1 cellular context compared by ENCODE assay signal in the genomic region with DNA sequence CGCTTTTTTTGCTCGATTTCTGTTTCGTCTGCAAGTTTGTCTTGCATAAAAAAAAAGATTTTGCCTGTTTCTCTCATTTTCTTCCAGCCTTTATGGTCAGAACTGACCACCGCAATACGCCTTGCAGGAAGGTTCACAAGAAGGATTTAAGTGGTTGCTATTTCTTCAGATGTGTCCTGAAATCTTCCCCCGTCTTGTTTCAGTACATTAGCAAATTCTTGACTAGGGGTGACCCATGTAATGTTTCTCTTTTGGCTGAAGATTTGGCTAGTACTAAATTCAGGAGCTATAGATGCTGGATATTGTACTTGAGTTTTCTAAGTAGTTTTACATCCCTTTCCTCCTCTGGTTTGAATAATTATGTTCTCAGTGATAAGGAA.
TF ChIP-seq lines count a peak whose summit lies in the region.

No MANE protein-coding gene starts in this region.

TF ChIP-seq in GM12878, 131 proteins besides CTCF, POLR2A, EP300 and RAD21 (continued from another document):
- TF ChIP-seq, protein P1, sequence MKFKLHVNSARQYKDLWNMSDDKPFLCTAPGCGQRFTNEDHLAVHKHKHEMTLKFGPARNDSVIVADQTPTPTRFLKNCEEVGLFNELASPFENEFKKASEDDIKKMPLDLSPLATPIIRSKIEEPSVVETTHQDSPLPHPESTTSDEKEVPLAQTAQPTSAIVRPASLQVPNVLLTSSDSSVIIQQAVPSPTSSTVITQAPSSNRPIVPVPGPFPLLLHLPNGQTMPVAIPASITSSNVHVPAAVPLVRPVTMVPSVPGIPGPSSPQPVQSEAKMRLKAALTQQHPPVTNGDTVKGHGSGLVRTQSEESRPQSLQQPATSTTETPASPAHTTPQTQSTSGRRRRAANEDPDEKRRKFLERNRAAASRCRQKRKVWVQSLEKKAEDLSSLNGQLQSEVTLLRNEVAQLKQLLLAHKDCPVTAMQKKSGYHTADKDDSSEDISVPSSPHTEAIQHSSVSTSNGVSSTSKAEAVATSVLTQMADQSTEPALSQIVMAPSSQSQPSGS (IDR thresholded peaks at IDR 0.05; ENCODE audit: low read length): no peak
- TF ChIP-seq SMC3 (IDR thresholded peaks at IDR 0.05; ENCODE audit: borderline replicate concordance, low read length): no peak
- TF ChIP-seq ZNF207 (IDR thresholded peaks at IDR 0.05; ENCODE audit: borderline replicate concordance): no peak
- no peak for TF ChIP-seq SMARCA5 (IDR thresholded peaks at IDR 0.05)
- TF ChIP-seq IRF4 (IDR thresholded peaks at IDR 0.05; ENCODE audit: low read depth, low read length): no peak
- no peak for TF ChIP-seq HDGF (IDR thresholded peaks at IDR 0.05)
- no peak for TF ChIP-seq PAX5 (IDR thresholded peaks at IDR 0.05; ENCODE audit: borderline replicate concordance, low read depth, low read length)
- no peak for TF ChIP-seq TBL1XR1 (IDR thresholded peaks at IDR 0.05; ENCODE audit: low read depth, low read length)
- TF ChIP-seq, protein P2, sequence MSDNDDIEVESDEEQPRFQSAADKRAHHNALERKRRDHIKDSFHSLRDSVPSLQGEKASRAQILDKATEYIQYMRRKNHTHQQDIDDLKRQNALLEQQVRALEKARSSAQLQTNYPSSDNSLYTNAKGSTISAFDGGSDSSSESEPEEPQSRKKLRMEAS (IDR thresholded peaks at IDR 0.05; ENCODE audit: low read depth, low read length): no peak
- TF ChIP-seq, protein P3, sequence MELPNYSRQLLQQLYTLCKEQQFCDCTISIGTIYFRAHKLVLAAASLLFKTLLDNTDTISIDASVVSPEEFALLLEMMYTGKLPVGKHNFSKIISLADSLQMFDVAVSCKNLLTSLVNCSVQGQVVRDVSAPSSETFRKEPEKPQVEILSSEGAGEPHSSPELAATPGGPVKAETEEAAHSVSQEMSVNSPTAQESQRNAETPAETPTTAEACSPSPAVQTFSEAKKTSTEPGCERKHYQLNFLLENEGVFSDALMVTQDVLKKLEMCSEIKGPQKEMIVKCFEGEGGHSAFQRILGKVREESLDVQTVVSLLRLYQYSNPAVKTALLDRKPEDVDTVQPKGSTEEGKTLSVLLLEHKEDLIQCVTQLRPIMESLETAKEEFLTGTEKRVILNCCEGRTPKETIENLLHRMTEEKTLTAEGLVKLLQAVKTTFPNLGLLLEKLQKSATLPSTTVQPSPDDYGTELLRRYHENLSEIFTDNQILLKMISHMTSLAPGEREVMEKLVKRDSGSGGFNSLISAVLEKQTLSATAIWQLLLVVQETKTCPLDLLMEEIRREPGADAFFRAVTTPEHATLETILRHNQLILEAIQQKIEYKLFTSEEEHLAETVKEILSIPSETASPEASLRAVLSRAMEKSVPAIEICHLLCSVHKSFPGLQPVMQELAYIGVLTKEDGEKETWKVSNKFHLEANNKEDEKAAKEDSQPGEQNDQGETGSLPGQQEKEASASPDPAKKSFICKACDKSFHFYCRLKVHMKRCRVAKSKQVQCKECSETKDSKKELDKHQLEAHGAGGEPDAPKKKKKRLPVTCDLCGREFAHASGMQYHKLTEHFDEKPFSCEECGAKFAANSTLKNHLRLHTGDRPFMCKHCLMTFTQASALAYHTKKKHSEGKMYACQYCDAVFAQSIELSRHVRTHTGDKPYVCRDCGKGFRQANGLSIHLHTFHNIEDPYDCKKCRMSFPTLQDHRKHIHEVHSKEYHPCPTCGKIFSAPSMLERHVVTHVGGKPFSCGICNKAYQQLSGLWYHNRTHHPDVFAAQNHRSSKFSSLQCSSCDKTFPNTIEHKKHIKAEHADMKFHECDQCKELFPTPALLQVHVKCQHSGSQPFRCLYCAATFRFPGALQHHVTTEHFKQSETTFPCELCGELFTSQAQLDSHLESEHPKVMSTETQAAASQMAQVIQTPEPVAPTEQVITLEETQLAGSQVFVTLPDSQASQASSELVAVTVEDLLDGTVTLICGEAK (IDR thresholded peaks at IDR 0.05; ENCODE audit: borderline replicate concordance): no peak
- no peak for TF ChIP-seq RUNX3 (IDR thresholded peaks at IDR 0.05; ENCODE audit: low read length)
- TF ChIP-seq YBX1 (IDR thresholded peaks at IDR 0.05): no peak
